8 cellular contexts compared by ENCODE assay signal in the genomic region with DNA sequence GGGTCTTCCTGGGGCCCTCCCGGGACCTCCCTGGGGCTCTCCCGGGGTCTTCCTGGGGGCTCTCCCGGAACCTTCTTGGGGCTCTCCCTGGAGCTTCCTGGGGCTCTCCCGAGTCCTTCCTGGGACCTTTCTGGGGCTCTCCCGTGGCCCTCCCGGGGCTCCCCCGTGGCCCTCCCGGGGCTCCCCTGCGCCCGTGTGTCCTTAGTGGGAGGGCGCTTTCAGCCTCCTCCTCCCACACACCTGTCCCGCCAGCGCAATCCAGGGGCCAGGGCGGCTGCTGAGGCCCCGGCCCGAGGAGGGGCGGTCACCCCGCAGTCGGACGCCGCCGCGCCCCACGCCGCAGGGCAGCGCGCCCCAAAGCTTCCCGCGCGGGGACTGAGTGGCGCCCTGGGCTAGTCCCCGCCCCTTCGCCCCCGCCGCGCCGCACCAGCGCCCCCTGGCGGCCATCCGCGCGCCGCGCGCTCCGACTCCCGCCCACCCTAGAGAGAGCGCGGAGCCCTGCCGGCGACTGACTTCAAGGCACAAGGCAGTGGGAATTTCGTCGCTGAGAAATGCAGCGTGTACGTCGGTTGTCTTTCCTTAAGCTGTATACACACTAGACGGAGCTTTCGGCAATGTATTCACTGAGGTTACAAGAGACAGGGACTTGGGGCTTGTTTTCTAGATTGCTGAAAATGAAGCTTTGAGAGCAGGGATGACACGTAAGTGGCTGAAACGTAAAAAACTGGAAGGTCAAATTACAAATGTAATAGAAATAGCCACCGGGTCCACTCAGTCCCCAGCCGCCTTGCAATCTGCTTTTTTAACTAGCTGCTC. TPM values are rescaled to one million over a fixed set of nuclear protein-coding genes. Genes with fewer than 3 reads are reported as not detected.
A peak's percentile ranks its signal among the peaks of the same experiment; 100 is the strongest.
DNase-seq lines count a peak whose midpoint lies in the region; ATAC-seq and TF ChIP-seq lines count a peak whose summit lies in the region.

No MANE protein-coding gene starts in this region.

- intact Hi-C loops in CD4-positive, alpha-beta memory T cell (cut with micrococcal nuclease) = loop anchor here (1.0 to 10.0 kb wide), 8 partner anchors 48 to 432 kb away; a partner anchor contains a TSS

- no peaks in the 10 kb centered on the region for H3K36me3 ChIP-seq in CD4-positive, alpha-beta memory T cell (ENCODE audit: insufficient read depth, low read length)

- H3K27ac ChIP-seq in CD4-positive, alpha-beta memory T cell (ENCODE audit: low read depth, low read length) = no peak overlapping the region

- H3K27me3 ChIP-seq in CD4-positive, alpha-beta memory T cell (ENCODE audit: insufficient read depth, low read length) = peaks cover 4% of the 10 kb centered on the region

- no peaks in the 10 kb centered on the region for H3K9me3 Mint-ChIP-seq in CD4-positive, alpha-beta memory T cell

- H3K36me3 Mint-ChIP-seq in CD4-positive, alpha-beta memory T cell = no peaks in the 10 kb centered on the region

- peak overlapping the region; percentile 3 to 54 for H3K4me3 ChIP-seq in CD4-positive, alpha-beta memory T cell (ENCODE audit: low read length in 2 of 2)
- peak overlapping the region; percentile 43 for H3K4me3 ChIP-seq in epithelial cell of proximal tubule (ENCODE audit: low read depth, low read length)

- H3K4me3 Mint-ChIP-seq in CD4-positive, alpha-beta memory T cell = peak overlapping the region in 7 of 8 donors; percentile 44 to 83 (median 77)

- CTCF ChIA-PET in CD4-positive, alpha-beta memory T cell (lab: Charles Lee; ENCODE audit: partially characterized antibody) = interaction anchor here (0.6 to 5.8 kb wide), 51 partner anchors 9 to 432 kb away, joined by 3 to 116 read pairs (median 5); a partner anchor contains a TSS

- TF ChIP-seq CTCF in epithelial cell of proximal tubule (conservative IDR thresholded peaks at IDR 0.05; ENCODE audit: low read depth, low read length) = peak; percentile 71

- POLR2A ChIA-PET in CD4-positive, alpha-beta memory T cell (lab: Charles Lee; ENCODE audit: partially characterized antibody) = interaction anchor here (0.5 to 3.3 kb wide), 8 partner anchors 44 to 417 kb away, joined by 3 to 41 read pairs (median 4); a partner anchor contains a TSS

- H3K4me1 Mint-ChIP-seq in CD4-positive, alpha-beta memory T cell = peaks cover 2 to 6% (median 4%) of the 10 kb centered on the region in 4 donors

- peak overlapping the region in 3 of 7 donors; percentile 43 to 86 (median 79) for H3K27ac Mint-ChIP-seq in CD4-positive, alpha-beta memory T cell

- peaks cover 0 to 3% of the 10 kb centered on the region in 2 donors for H3K27me3 Mint-ChIP-seq in CD4-positive, alpha-beta memory T cell

- ATAC-seq in GM19351 (IDR thresholded peaks at IDR 0.05; ENCODE audit: unreplicated experiment) (peak; percentile 88), HG03460 (IDR thresholded peaks at IDR 0.05; ENCODE audit: unreplicated experiment) (peak; percentile 88)

- peak; percentile 71 to 85 (median 79) for DNase-seq in CD4-positive, alpha-beta memory T cell
- DNase-seq in NOMO-1 (lab: John Stamatoyannopoulos, UW; ENCODE audit: unreplicated experiment in 2 of 2) (peak; percentile 41 to 47), epithelial cell of proximal tubule (ENCODE audit: low read depth) (peak; percentile 0), mucosa of gallbladder (ENCODE audit: low spot score) (peak; percentile 74)
- peak; percentile 39 for DNase-seq in activated CD8-positive, alpha-beta memory T cell treated with anti-CD3 and anti-CD28 coated beads, Interleukin-2, amount 50 U/mL, for 24 hours (ENCODE audit: extremely low read depth)
- DNase-seq in stimulated activated CD8-positive, alpha-beta memory T cell treated with anti-CD3 and anti-CD28 coated beads, Interleukin-4, amount 100 ng/mL, for 24 hours (ENCODE audit: low read depth) = peak; percentile 68

- H3K4me1 ChIP-seq in CD4-positive, alpha-beta memory T cell (ENCODE audit: insufficient read depth, low read length) = peaks cover 13% of the 10 kb centered on the region

- H3K9me3 ChIP-seq in CD4-positive, alpha-beta memory T cell (ENCODE audit: control insufficient read depth in 1 of 2, low read length in 2 of 2) = no peaks in the 10 kb centered on the region

RNA-seq across cellular contexts. Expression of a gene that starts 47.1 kb away (rescaled TPM):
- total RNA-seq in CD4-positive, alpha-beta memory T cell = 10 to 100 TPM; 41.8 to 43.0 TPM
- 10 to 100 TPM; 28.1 to 41.7 TPM for polyA plus RNA-seq in CD4-positive, alpha-beta memory T cell
- 392 and 505 TPM in 2 replicates for total RNA-seq in epithelial cell of proximal tubule
- 256 TPM for total RNA-seq in mucosa of gallbladder

Comparison
In these comparisons a context has a peak if more than half of its experiments do, and no peak if none do; other contexts are left out.
1. DNase-seq: peak in every context shown above with its lines; median percentile 79 in CD4-positive, alpha-beta memory T cell; 74 in mucosa of gallbladder; 68 in stimulated activated CD8-positive, alpha-beta memory T cell treated with anti-CD3 and anti-CD28 coated beads, Interleukin-4, amount 100 ng/mL, for 24 hours; 44 in NOMO-1; 39 in activated CD8-positive, alpha-beta memory T cell treated with anti-CD3 and anti-CD28 coated beads, Interleukin-2, amount 50 U/mL, for 24 hours; 0 in epithelial cell of proximal tubule.